In genomic region chr17:36545465-36546417, GRCh38 we compare ENCODE assay signal across 1 cellular context.
TF ChIP-seq lines count a peak whose summit lies in the region.

No MANE protein-coding gene starts in this region.

TF ChIP-seq in K562, 482 proteins besides CTCF, POLR2A, EP300 and RAD21 (continued from another document and continues in another):
- TF ChIP-seq AFF1 (IDR thresholded peaks at IDR 0.05; ENCODE audit: low read depth in 1 of 2, partially characterized antibody in 2 of 2) = peak in 1 of 2 experiments; percentile 89
- TF ChIP-seq ZNF77 (CRISPR knock-in tag; IDR thresholded peaks at IDR 0.05) = no peak
- TF ChIP-seq LCOR (CRISPR knock-in tag; IDR thresholded peaks at IDR 0.05) = no peak
- no peak for TF ChIP-seq GATAD2B (IDR thresholded peaks at IDR 0.05; ENCODE audit: borderline replicate concordance)
- peak; percentile 5 for TF ChIP-seq ZNF146 (CRISPR knock-in tag; IDR thresholded peaks at IDR 0.05; ENCODE audit: unreplicated experiment)
- TF ChIP-seq ATF4 (CRISPR knock-in tag; IDR thresholded peaks at IDR 0.05) = no peak
- peak; percentile 94 for TF ChIP-seq RBM25 (IDR thresholded peaks at IDR 0.05; ENCODE audit: low read depth, low read length, severe bottlenecking)
- no peak for TF ChIP-seq KLF13 (tag; IDR thresholded peaks at IDR 0.05; ENCODE audit: borderline replicate concordance, low read depth)
- TF ChIP-seq RBM39 (optimal IDR thresholded peaks at IDR 0.05; ENCODE audit: low read depth, low read length) = no peak
- no peak for TF ChIP-seq KDM2B (CRISPR knock-in tag; IDR thresholded peaks at IDR 0.05)
- no peak for TF ChIP-seq ZSCAN29 (IDR thresholded peaks at IDR 0.05)
- TF ChIP-seq ZNF263 (CRISPR knock-in tag; IDR thresholded peaks at IDR 0.05; ENCODE audit: borderline replicate concordance) = no peak
- no peak for TF ChIP-seq ZFPM2 (CRISPR knock-in tag; IDR thresholded peaks at IDR 0.05)
- peak; percentile 64 for TF ChIP-seq SUPT5H (IDR thresholded peaks at IDR 0.05)
- peak; percentile 60 for TF ChIP-seq ATF7 (IDR thresholded peaks at IDR 0.05)
- TF ChIP-seq PHF21A (IDR thresholded peaks at IDR 0.05; ENCODE audit: borderline replicate concordance, low read depth) = peak; percentile 65; the same call in 1 of the 2 replicates
- no peak for TF ChIP-seq ZNF584 (CRISPR knock-in tag; IDR thresholded peaks at IDR 0.05; ENCODE audit: low read depth)
- no peak for TF ChIP-seq ZNF407 (IDR thresholded peaks at IDR 0.05; ENCODE audit: low read depth)
- no peak for TF ChIP-seq ZNF431 (CRISPR knock-in tag; IDR thresholded peaks at IDR 0.05)
- TF ChIP-seq RREB1 (CRISPR knock-in tag; IDR thresholded peaks at IDR 0.05) = no peak
- TF ChIP-seq ARNT (IDR thresholded peaks at IDR 0.05) = no peak
- TF ChIP-seq BHLHE40 (IDR thresholded peaks at IDR 0.05; ENCODE audit: low read length) = peak; percentile 68
- TF ChIP-seq TEAD4 (IDR thresholded peaks at IDR 0.05; ENCODE audit: low read length) = no peak
- TF ChIP-seq TEAD4 (CRISPR knock-in tag; IDR thresholded peaks at IDR 0.05; ENCODE audit: borderline replicate concordance) = no peak
- TF ChIP-seq CREB3L1 (IDR thresholded peaks at IDR 0.05; ENCODE audit: borderline replicate concordance, low read depth) = peak; percentile 44; the same call in 1 of the 2 replicates
- TF ChIP-seq TFAP4 (CRISPR knock-in tag; IDR thresholded peaks at IDR 0.05; ENCODE audit: borderline replicate concordance) = peak; percentile 96
- 0 out of 2 replicates have a peak, but pooled peaks have one; percentile 21 for TF ChIP-seq ETV5 (CRISPR knock-in tag; IDR thresholded peaks at IDR 0.05; ENCODE audit: low read depth)
- TF ChIP-seq KHSRP (IDR thresholded peaks at IDR 0.05) = no peak
- TF ChIP-seq SETDB1 (IDR thresholded peaks at IDR 0.05; ENCODE audit: low read length) = no peak
- TF ChIP-seq ATF1 (CRISPR knock-in tag; IDR thresholded peaks at IDR 0.05) = peak; percentile 54
- peak; percentile 70 for TF ChIP-seq ATF1 (tag; IDR thresholded peaks at IDR 0.05)
- no peak for TF ChIP-seq FOXK1 (CRISPR knock-in tag; IDR thresholded peaks at IDR 0.05; ENCODE audit: borderline replicate concordance)
- peak; percentile 76 for TF ChIP-seq CBX5 (IDR thresholded peaks at IDR 0.05; ENCODE audit: borderline replicate concordance, low read depth)
- TF ChIP-seq FUS (optimal IDR thresholded peaks at IDR 0.05; ENCODE audit: low read depth, low read length) = peak; percentile 66
- TF ChIP-seq ATF6 (CRISPR knock-in tag; IDR thresholded peaks at IDR 0.05) = no peak; the same call in 1 of the 2 replicates
- TF ChIP-seq MXI1 (IDR thresholded peaks at IDR 0.05; ENCODE audit: low read depth, low read length) = no peak; the same call in 1 of the 2 replicates
- no peak for TF ChIP-seq ZNF217 (CRISPR knock-in tag; IDR thresholded peaks at IDR 0.05)
- TF ChIP-seq SOX6 (IDR thresholded peaks at IDR 0.05) = peak; percentile 83
- TF ChIP-seq PHB (CRISPR knock-in tag; IDR thresholded peaks at IDR 0.05) = 0 out of 2 replicates have a peak, but pooled peaks have one; percentile 30
- TF ChIP-seq ZBED1 (IDR thresholded peaks at IDR 0.05) = no peak
